15 cellular contexts compared by ENCODE assay signal in the genomic region with DNA sequence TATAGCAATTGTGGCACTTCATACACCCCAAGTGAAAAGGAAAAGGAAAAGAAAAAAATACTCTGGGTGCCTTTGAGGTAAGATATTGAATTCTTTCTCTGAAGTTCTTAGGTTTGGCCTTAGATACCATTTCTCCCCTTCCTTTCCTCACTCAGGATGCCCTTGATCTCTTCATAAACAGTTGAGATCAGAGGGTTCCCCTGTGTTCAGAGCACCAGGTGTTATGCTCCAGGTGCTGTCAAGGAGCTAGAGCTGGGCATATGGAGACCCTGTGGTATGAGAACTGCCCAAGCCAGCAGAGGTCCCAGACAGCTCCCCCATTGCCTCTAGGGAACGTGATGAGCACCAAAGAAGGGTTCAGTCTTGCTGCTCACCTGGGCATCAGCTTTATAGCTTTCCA. TPM values are rescaled to one million over a fixed set of nuclear protein-coding genes. Genes with fewer than 3 reads are reported as not detected.
DNase-seq lines count a peak whose midpoint lies in the region; ATAC-seq and TF ChIP-seq lines count a peak whose summit lies in the region.
"Had no signal": no experiment of that assay in that cellular context is flagged by ENCODE, and none has a peak within 500 bp of the region (broad histone marks: within the 10 kb centered on the region; RNA-seq: fewer than 3 reads in every experiment).

No MANE protein-coding gene starts in this region.

- POLR2A ChIA-PET in CD4-positive, alpha-beta T cell (lab: Charles Lee) = interaction anchor here (0.6 to 6.5 kb wide), 8 partner anchors 9 to 44 kb away, joined by 3 to 70 read pairs (median 6); no protein-coding TSS in a partner anchor

- CTCF ChIA-PET in activated CD8-positive, alpha-beta memory T cell treated with anti-CD3 and anti-CD28 coated beads, Interleukin-2, amount 10 ng/mL, durations not matched to agents 7 days and 5 days (lab: Charles Lee) = no interaction called here
- CTCF ChIA-PET in CD4-positive, alpha-beta T cell (lab: Charles Lee) = no interaction called here

- H3K27me3 Mint-ChIP-seq in activated CD8-positive, alpha-beta memory T cell treated with anti-CD3 and anti-CD28 coated beads, Interleukin-2, amount 10 ng/mL, durations not matched to agents 7 days and 5 days = no peaks in the 10 kb centered on the region
- no peaks in the 10 kb centered on the region for H3K27me3 Mint-ChIP-seq in CD4-positive, alpha-beta T cell

- DNase-seq in activated CD8-positive, alpha-beta memory T cell treated with anti-CD3 and anti-CD28 coated beads, Interleukin-2, amount 10 ng/mL, durations not matched to agents 7 days and 5 days = no peak
- DNase-seq in activated CD8-positive, alpha-beta memory T cell treated with anti-CD3 and anti-CD28 coated beads, Interleukin-2, amount 50 U/mL, for 48 hours = no peak
- DNase-seq in CD4-positive, alpha-beta T cell = no peak
- DNase-seq in activated naive CD4-positive, alpha-beta T cell treated with anti-CD3 and anti-CD28 coated beads, Interleukin-2, amount 50 U/mL, for 72 hours (ENCODE audit: low spot score in 2 of 2) = no peak
- no peak for DNase-seq in GM19240 (ENCODE audit: insufficient read length, low spot score)
- DNase-seq: GM23248, NCI-H1417, NCI-H2029 treated with DMSO at 0.1 percent for 48 hours, NCI-H524 had no signal

- H3K36me3 ChIP-seq in KOPT-K1 (ENCODE audit: insufficient read depth, low read length) = no peaks in the 10 kb centered on the region

- H3K27ac Mint-ChIP-seq in activated CD8-positive, alpha-beta memory T cell treated with anti-CD3 and anti-CD28 coated beads, Interleukin-2, amount 10 ng/mL, durations not matched to agents 7 days and 5 days = peak overlapping the region; percentile 90
- H3K27ac Mint-ChIP-seq in CD4-positive, alpha-beta T cell = peak overlapping the region; percentile 84
- peak overlapping the region; percentile 70 to 96 for H3K27ac Mint-ChIP-seq in activated naive CD4-positive, alpha-beta T cell treated with anti-CD3 and anti-CD28 coated beads, Interleukin-2, amount 50 U/mL, for 72 hours
- H3K27ac Mint-ChIP-seq: CD14-positive monocyte had no signal

- no peak for TF ChIP-seq CTCF in CD4-positive, alpha-beta T cell (IDR thresholded peaks at IDR 0.05)

- peaks cover 3% of the 10 kb centered on the region for H3K9me3 Mint-ChIP-seq in activated CD8-positive, alpha-beta memory T cell treated with anti-CD3 and anti-CD28 coated beads, Interleukin-2, amount 10 ng/mL, durations not matched to agents 7 days and 5 days (ENCODE audit: low read depth)
- no peaks in the 10 kb centered on the region for H3K9me3 Mint-ChIP-seq in CD4-positive, alpha-beta T cell
- H3K9me3 Mint-ChIP-seq in activated naive CD4-positive, alpha-beta T cell treated with anti-CD3 and anti-CD28 coated beads, Interleukin-2, amount 50 U/mL, for 72 hours = no peaks in the 10 kb centered on the region
- H3K9me3 Mint-ChIP-seq: CD14-positive monocyte had no signal

- no peaks in the 10 kb centered on the region for H3K9me3 ChIP-seq in CD4-positive, alpha-beta T cell (ENCODE audit: control insufficient read depth, low read length)
- no peaks in the 10 kb centered on the region for H3K9me3 ChIP-seq in KOPT-K1 (ENCODE audit: insufficient read depth, low read length, poor library complexity, severe bottlenecking)

- H3K27ac ChIP-seq in CD4-positive, alpha-beta T cell (ENCODE audit: low read depth, low read length) = peak overlapping the region; percentile 65
- peak overlapping the region; percentile 70 for H3K27ac ChIP-seq in KOPT-K1 (ENCODE audit: low read depth, low read length, poor library complexity, severe bottlenecking)
- H3K27ac ChIP-seq: GM23248 had no signal

- ATAC-seq in activated CD8-positive, alpha-beta memory T cell treated with anti-CD3 and anti-CD28 coated beads, Interleukin-2, amount 10 ng/mL, durations not matched to agents 7 days and 5 days = no peak
- ATAC-seq in CD4-positive, alpha-beta T cell (ENCODE audit: poor library complexity) = peak; percentile 39
- no peak for ATAC-seq in activated naive CD4-positive, alpha-beta T cell treated with anti-CD3 and anti-CD28 coated beads, Interleukin-2, amount 50 U/mL, for 72 hours
- ATAC-seq in HG03565 (IDR thresholded peaks at IDR 0.05; ENCODE audit: unreplicated experiment) = no peak
- ATAC-seq: HCT116 had no signal

- H3K4me3 Mint-ChIP-seq in activated CD8-positive, alpha-beta memory T cell treated with anti-CD3 and anti-CD28 coated beads, Interleukin-2, amount 10 ng/mL, durations not matched to agents 7 days and 5 days = no peak overlapping the region
- peak overlapping the region; percentile 79 for H3K4me3 Mint-ChIP-seq in CD4-positive, alpha-beta T cell
- H3K4me3 Mint-ChIP-seq: CD14-positive monocyte had no signal

- peaks cover 14% of the 10 kb centered on the region for H3K36me3 Mint-ChIP-seq in activated CD8-positive, alpha-beta memory T cell treated with anti-CD3 and anti-CD28 coated beads, Interleukin-2, amount 10 ng/mL, durations not matched to agents 7 days and 5 days
- H3K36me3 Mint-ChIP-seq in CD4-positive, alpha-beta T cell (ENCODE audit: low read depth) = no peaks in the 10 kb centered on the region
- H3K36me3 Mint-ChIP-seq in activated naive CD4-positive, alpha-beta T cell treated with anti-CD3 and anti-CD28 coated beads, Interleukin-2, amount 50 U/mL, for 72 hours = no peaks in the 10 kb centered on the region
- H3K36me3 Mint-ChIP-seq: CD14-positive monocyte had no signal

- peaks cover 86% of the 10 kb centered on the region for H3K4me1 Mint-ChIP-seq in activated CD8-positive, alpha-beta memory T cell treated with anti-CD3 and anti-CD28 coated beads, Interleukin-2, amount 10 ng/mL, durations not matched to agents 7 days and 5 days
- peaks cover 92% of the 10 kb centered on the region for H3K4me1 Mint-ChIP-seq in CD4-positive, alpha-beta T cell (ENCODE audit: low read depth)

- intact Hi-C loops in CD4-positive, alpha-beta T cell (cut with DNase I, micrococcal nuclease) = loop anchor here in 1 of 2 experiments (10.0 kb wide), 1 partner anchor 54 kb away; no protein-coding TSS in a partner anchor

- no peaks in the 10 kb centered on the region for H3K27me3 ChIP-seq in CD4-positive, alpha-beta T cell (ENCODE audit: control insufficient read depth, insufficient read depth, low read length)

RNA-seq across cellular contexts. Expression of gene CD40LG, which starts 17.1 kb away (rescaled TPM):
- 10 to 100 TPM in 1 of 2 experiments, 1 to 10 TPM in 1; 5.9 to 12.7 TPM for total RNA-seq in activated CD8-positive, alpha-beta memory T cell treated with anti-CD3 and anti-CD28 coated beads, Interleukin-2, amount 10 ng/mL, durations not matched to agents 7 days and 5 days
- 10 to 100 TPM; 44.7 to 47.6 TPM for total RNA-seq in CD4-positive, alpha-beta T cell
- total RNA-seq in activated naive CD4-positive, alpha-beta T cell treated with anti-CD3 and anti-CD28 coated beads, Interleukin-2, amount 50 U/mL, for 72 hours = 100 to 1,000 TPM in 1 of 2 donors, 10 to 100 TPM in 1; 80.0 to 134 TPM
- total RNA-seq: A673, GM23248, LHCN-M2 had no signal
